ENCODE assay signal across 6 cellular contexts in genomic region chr9:32255026-32255425, GRCh38.
"Had no signal": no experiment of that assay in that cellular context is flagged by ENCODE, and none has a peak within 500 bp of the region (broad histone marks: within the 10 kb centered on the region; RNA-seq: fewer than 3 reads in every experiment).

No MANE protein-coding gene starts in this region.

- H3K4me3 ChIP-seq: K562 had no signal

- DNase-seq: IMR-90, KBM-7, KG1 had no signal

- FAIRE-seq: HepG2, HTR-8/SVneo, K562 had no signal
